ENCODE assay signal across 8 cellular contexts in genomic region chr6:87155920-87156600, GRCh38. TPM values are rescaled to one million over a fixed set of nuclear protein-coding genes. Genes with fewer than 3 reads are reported as not detected.
DNase-seq lines count a peak whose midpoint lies in the region; ATAC-seq and TF ChIP-seq lines count a peak whose summit lies in the region.

No MANE protein-coding gene starts in this region.

- peak overlapping the region; percentile 99 for H2BK5ac ChIP-seq in H9 (ENCODE audit: insufficient read length, low read length)

- no peak overlapping the region for H2AK5ac ChIP-seq in H9 (ENCODE audit: insufficient read length, low read length)

- TF ChIP-seq CTCF in H9 (conservative IDR thresholded peaks at IDR 0.05), result no peak

- H3K4me3 ChIP-seq in esophagus (ENCODE audit: low read depth in 1 of 2, low read length in 2 of 2), result peak overlapping the region; percentile 85 to 89
- H3K4me3 ChIP-seq in muscle layer of colon (ENCODE audit: low read depth in 1 of 2, low read length in 2 of 2), result peak overlapping the region; percentile 77 to 97

- peak overlapping the region; percentile 86 for H2BK120ac ChIP-seq in H9 (ENCODE audit: low read depth, low read length, poor library complexity, severe bottlenecking)

- peak overlapping the region; percentile 96 for H3K18ac ChIP-seq in H9 (ENCODE audit: insufficient read length, low read depth, low read length)

- ATAC-seq in stimulated activated naive B cell treated with anti-CD40 and anti-IgM and Interleukin-4, amounts not matched to agents 10 μg/mL and 1 μg/mL and 100 μg/mL, for 72 hours (replicated peaks), result peak in 1 of 2 donors; percentile 0
- ATAC-seq in GM19467 (IDR thresholded peaks at IDR 0.05; ENCODE audit: unreplicated experiment), result no peak

- no CpG with 5 or more reads among the region's 35 CpGs for WGBS in H9 (ENCODE audit: extremely low coverage, insufficient read length, low lambda C conversion rate)
- 0 to 1% methylated on average over 29 to 35 of the region's 35 CpGs for WGBS in esophagus, 2 donors

- H3K56ac ChIP-seq in H9 (ENCODE audit: insufficient read length, low read depth, low read length), result peak overlapping the region; percentile 88

- H2BK20ac ChIP-seq in H9 (ENCODE audit: low read depth, low read length, poor library complexity, severe bottlenecking), result no peak overlapping the region

- peaks cover 5 to 22% (median 22%) of the 10 kb centered on the region in 3 experiments; a peak in 6 of 7 replicates for H3K36me3 Mint-ChIP-seq in H9 (ENCODE audit: insufficient read depth in 1 of 3, low read depth in 3 of 3)
- peaks cover 12 to 21% of the 10 kb centered on the region in 2 donors for H3K36me3 Mint-ChIP-seq in stimulated activated naive B cell treated with anti-CD40 and anti-IgM and Interleukin-4, amounts not matched to agents 10 μg/mL and 1 μg/mL and 100 μg/mL, for 72 hours

- no peaks in the 10 kb centered on the region for H4K20me1 ChIP-seq in H9 (ENCODE audit: control insufficient read depth, insufficient read depth, insufficient read length)

- peak overlapping the region; percentile 99 for H4K5ac ChIP-seq in H9 (ENCODE audit: insufficient read length, low read depth, low read length)

- H3K36me3 ChIP-seq in esophagus (ENCODE audit: control insufficient read depth in 2 of 2, insufficient read depth in 2 of 2, low read length in 1 of 2) (no peaks in the 10 kb centered on the region), muscle layer of colon (ENCODE audit: insufficient read depth, low read length) (no peaks in the 10 kb centered on the region)

- peaks cover 17% of the 10 kb centered on the region for H3K27me3 Mint-ChIP-seq in H9 (ENCODE audit: low read depth)
- H3K27me3 Mint-ChIP-seq in stimulated activated naive B cell treated with anti-CD40 and anti-IgM and Interleukin-4, amounts not matched to agents 10 μg/mL and 1 μg/mL and 100 μg/mL, for 72 hours, result no peaks in the 10 kb centered on the region

- H3K14ac ChIP-seq in H9 (ENCODE audit: insufficient read depth, low read length), result peak overlapping the region; percentile 98

- H3K4me1 ChIP-seq in H9 (ENCODE audit: insufficient read depth, low read length) (no peaks in the 10 kb centered on the region), esophagus (ENCODE audit: control insufficient read depth in 2 of 2, insufficient read depth in 2 of 2, low read length in 1 of 2) (peaks cover 0 to 2% of the 10 kb centered on the region in 2 donors), muscle layer of colon (ENCODE audit: insufficient read depth, low read length) (peaks cover 26% of the 10 kb centered on the region)

- H3T11ph ChIP-seq in H9 (ENCODE audit: low read length), result peak overlapping the region; percentile 21

- no peaks in the 10 kb centered on the region for H3K79me1 ChIP-seq in H9 (ENCODE audit: insufficient read depth, low read depth, low read length, poor library complexity, severe bottlenecking)

- H4K91ac ChIP-seq in H9 (ENCODE audit: insufficient read length, low read depth, low read length), result peak overlapping the region; percentile 93

- H3K27ac Mint-ChIP-seq in H9, result peak overlapping the region; percentile 99
- H3K27ac Mint-ChIP-seq in stimulated activated naive B cell treated with anti-CD40 and anti-IgM and Interleukin-4, amounts not matched to agents 10 μg/mL and 1 μg/mL and 100 μg/mL, for 72 hours, result peak overlapping the region; percentile 98

- no peak overlapping the region for H2AFZ ChIP-seq in H9 (ENCODE audit: low read length)

- DNase-seq in ELF-1 (ENCODE audit: low read depth, low spot score) (peak; percentile 92), H9 (peak; percentile 71), NCI-H510A treated with DMSO at 0.1 percent for 48 hours (lab: John Stamatoyannopoulos, UW) (peak; percentile 14)
- DNase-seq in activated CD8-positive, alpha-beta memory T cell treated with anti-CD3 and anti-CD28 coated beads, Interleukin-2, amount 50 U/mL, for 4 hours, result peak; percentile 47
- DNase-seq in stimulated activated naive B cell treated with anti-CD40 and anti-IgM and Interleukin-4, amounts not matched to agents 10 μg/mL and 1 μg/mL and 100 μg/mL, for 72 hours, result peak; percentile 29

- H3K4ac ChIP-seq in H9 (ENCODE audit: low read depth, low read length), result peak overlapping the region; percentile 86

- peak overlapping the region; percentile 98 for H3K9ac ChIP-seq in H9 (ENCODE audit: extremely low read depth, insufficient read length, low read length)
- peak overlapping the region; percentile 77 for H3K9ac ChIP-seq in muscle layer of colon (ENCODE audit: low read length)

- peaks cover 43 to 46% of the 10 kb centered on the region in 2 experiments for H3K4me1 Mint-ChIP-seq in H9
- peaks cover 18 to 47% of the 10 kb centered on the region in 2 donors for H3K4me1 Mint-ChIP-seq in stimulated activated naive B cell treated with anti-CD40 and anti-IgM and Interleukin-4, amounts not matched to agents 10 μg/mL and 1 μg/mL and 100 μg/mL, for 72 hours

- peaks cover 41% of the 10 kb centered on the region; the same call in 1 of the 2 replicates for H3K79me2 ChIP-seq in H9 (ENCODE audit: insufficient read depth, low read length)

- 0 out of 2 replicates have a peak overlapping the region, but pooled peaks have one; percentile 9 for H2BK15ac ChIP-seq in H9 (ENCODE audit: low read depth, low read length)

- H4K8ac ChIP-seq in H9 (replicated peaks; ENCODE audit: insufficient read length, low read depth, low read length), result peak overlapping the region; percentile 93

- peaks cover 30% of the 10 kb centered on the region for H3K23me2 ChIP-seq in H9 (ENCODE audit: insufficient read length, low read depth, low read length, poor library complexity, severe bottlenecking)

- H3K4me2 ChIP-seq in H9 (ENCODE audit: insufficient read depth, insufficient read length, low read length), result peak overlapping the region; percentile 94

- H3K27ac ChIP-seq in H9 (ENCODE audit: insufficient read length, low read depth, low read length) (peak overlapping the region; percentile 90), esophagus (ENCODE audit: low read depth in 2 of 2, low read length in 1 of 2) (peak overlapping the region; percentile 98 to 99), muscle layer of colon (ENCODE audit: low read depth, low read length) (peak overlapping the region; percentile 98)

- H2BK12ac ChIP-seq in H9 (ENCODE audit: insufficient read length, low read depth, low read length), result peak overlapping the region; percentile 77

- H3K27me3 ChIP-seq in H9 (ENCODE audit: insufficient read depth, low read length), result peaks cover 3% of the 10 kb centered on the region; the same call in 1 of the 2 replicates
- no peaks in the 10 kb centered on the region for H3K27me3 ChIP-seq in esophagus (ENCODE audit: control insufficient read depth in 1 of 2, insufficient read depth in 2 of 2, low read length in 2 of 2)
- no peaks in the 10 kb centered on the region for H3K27me3 ChIP-seq in muscle layer of colon (ENCODE audit: control insufficient read depth in 1 of 2, insufficient read depth in 2 of 2, low read length in 2 of 2)

- peak overlapping the region; percentile 93 to 96 for H3K4me3 Mint-ChIP-seq in H9
- H3K4me3 Mint-ChIP-seq in stimulated activated naive B cell treated with anti-CD40 and anti-IgM and Interleukin-4, amounts not matched to agents 10 μg/mL and 1 μg/mL and 100 μg/mL, for 72 hours, result peak overlapping the region; percentile 85 to 86

- peak overlapping the region; percentile 72 for H3K23ac ChIP-seq in H9 (ENCODE audit: insufficient read length, low read depth, low read length)

- 0 out of 5 replicates have a peak, but pooled peaks cover 0 to 2% of the 10 kb centered on the region in 2 experiments for H3K9me3 Mint-ChIP-seq in H9
- no peaks in the 10 kb centered on the region for H3K9me3 Mint-ChIP-seq in stimulated activated naive B cell treated with anti-CD40 and anti-IgM and Interleukin-4, amounts not matched to agents 10 μg/mL and 1 μg/mL and 100 μg/mL, for 72 hours

- H3K9me3 ChIP-seq in H9 (ENCODE audit: control insufficient read depth, low read depth, low read length) (no peaks in the 10 kb centered on the region), esophagus (ENCODE audit: control insufficient read depth in 2 of 2, insufficient read depth in 1 of 2, low read depth in 1 of 2, low read length in 1 of 2) (no peaks in the 10 kb centered on the region), muscle layer of colon (ENCODE audit: low read length) (no peaks in the 10 kb centered on the region)

RNA-seq across cellular contexts. Expression of gene ZNF292, which starts 0.7 kb away (rescaled TPM):
- 36.2 and 38.7 TPM in 2 replicates for total RNA-seq in H9 (2021)
- polyA plus RNA-seq in esophagus, result 1 to 10 TPM; 4.2 to 6.1 TPM

Comparison
In these comparisons a context has a peak if more than half of its experiments do, and no peak if none do; other contexts are left out.
1. DNase-seq: peak in every context shown above with its lines; median percentile 92 in ELF-1; 71 in H9; 47 in activated CD8-positive, alpha-beta memory T cell treated with anti-CD3 and anti-CD28 coated beads, Interleukin-2, amount 50 U/mL, for 4 hours; 29 in stimulated activated naive B cell treated with anti-CD40 and anti-IgM and Interleukin-4, amounts not matched to agents 10 μg/mL and 1 μg/mL and 100 μg/mL, for 72 hours; 14 in NCI-H510A treated with DMSO at 0.1 percent for 48 hours.